ENCODE assay signal across 9 cellular contexts in the genomic region with DNA sequence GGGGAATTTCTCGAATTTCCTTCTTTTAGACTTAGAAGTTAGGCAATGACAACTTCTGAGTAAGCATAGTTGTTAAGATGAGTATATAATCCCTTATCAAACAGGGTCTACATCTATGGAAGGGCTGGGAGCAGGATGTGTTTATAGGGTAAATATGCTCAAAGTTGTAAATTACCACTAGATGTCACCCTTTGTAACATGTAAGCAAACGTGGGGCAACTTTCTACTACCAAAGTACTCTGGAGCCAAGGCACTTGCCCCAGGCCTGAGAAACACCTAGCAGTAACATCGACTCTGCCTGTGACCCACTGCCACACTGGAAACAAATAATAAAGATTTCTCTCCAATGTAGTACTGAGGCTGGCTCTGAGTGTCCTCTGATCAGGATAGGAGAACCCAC.
DNase-seq lines count a peak whose midpoint lies in the region; ATAC-seq, FAIRE-seq and TF ChIP-seq lines count a peak whose summit lies in the region.
"Had no signal": no experiment of that assay in that cellular context is flagged by ENCODE, and none has a peak within 500 bp of the region (broad histone marks: within the 10 kb centered on the region; RNA-seq: fewer than 3 reads in every experiment).

No MANE protein-coding gene starts in this region.

- no peak overlapping the region for H3K9ac ChIP-seq in liver (ENCODE audit: low read depth in 1 of 2, low read length in 2 of 2)

- no peaks in the 10 kb centered on the region for H3K9me3 Mint-ChIP-seq in activated T-helper 1 cell treated with anti-CD3 and anti-CD28 coated beads, Interleukin-12 subunit alpha, Interleukin-12 subunit beta, Interleukin-2, Interleukin-4 antibody, amounts not matched to agents 30 ng/mL and 10 ng/mL and 1 ng/mL, durations not matched to agents 14 hours and 24 hours and 36 hours
- H3K9me3 Mint-ChIP-seq in activated T-helper 2 cell treated with anti-CD3 and anti-CD28 coated beads, Interferon-gamma antibody, Interleukin-2, Interleukin-4, amounts not matched to agents 10 μg/mL and 5 μg/mL and 100 μg/mL, durations not matched to agents 14 hours and 24 hours and 36 hours, result no peaks in the 10 kb centered on the region

- H3K27ac Mint-ChIP-seq in activated T-helper 1 cell treated with anti-CD3 and anti-CD28 coated beads, Interleukin-12 subunit alpha, Interleukin-12 subunit beta, Interleukin-2, Interleukin-4 antibody, amounts not matched to agents 30 ng/mL and 10 ng/mL and 1 ng/mL, durations not matched to agents 14 hours and 24 hours and 36 hours, result no peak overlapping the region
- H3K27ac Mint-ChIP-seq in activated T-helper 2 cell treated with anti-CD3 and anti-CD28 coated beads, Interferon-gamma antibody, Interleukin-2, Interleukin-4, amounts not matched to agents 10 μg/mL and 5 μg/mL and 100 μg/mL, durations not matched to agents 14 hours and 24 hours and 36 hours, result no peak overlapping the region

- ATAC-seq in GM19025 (IDR thresholded peaks at IDR 0.05; ENCODE audit: low read depth, unreplicated experiment), result peak; percentile 56
- ATAC-seq in HG03280 (IDR thresholded peaks at IDR 0.05; ENCODE audit: unreplicated experiment), result peak; percentile 80

- H3K4me1 ChIP-seq in BE2C (no peaks in the 10 kb centered on the region), liver (ENCODE audit: control insufficient read depth in 4 of 4, insufficient read depth in 4 of 4, low read length in 3 of 4) (peaks cover 0 to 6% (median 2%) of the 10 kb centered on the region in 4 donors)

- H3K36me3 Mint-ChIP-seq in activated T-helper 1 cell treated with anti-CD3 and anti-CD28 coated beads, Interleukin-12 subunit alpha, Interleukin-12 subunit beta, Interleukin-2, Interleukin-4 antibody, amounts not matched to agents 30 ng/mL and 10 ng/mL and 1 ng/mL, durations not matched to agents 14 hours and 24 hours and 36 hours (ENCODE audit: low read depth), result no peaks in the 10 kb centered on the region
- no peaks in the 10 kb centered on the region for H3K36me3 Mint-ChIP-seq in activated T-helper 2 cell treated with anti-CD3 and anti-CD28 coated beads, Interferon-gamma antibody, Interleukin-2, Interleukin-4, amounts not matched to agents 10 μg/mL and 5 μg/mL and 100 μg/mL, durations not matched to agents 14 hours and 24 hours and 36 hours (ENCODE audit: low read depth)

- H3K36me3 ChIP-seq in BE2C, result no peaks in the 10 kb centered on the region
- H3K36me3 ChIP-seq in bronchial epithelial cell (ENCODE audit: control insufficient read depth, insufficient read depth, low read length), result no peaks in the 10 kb centered on the region
- no peaks in the 10 kb centered on the region for H3K36me3 ChIP-seq in liver (ENCODE audit: control insufficient read depth in 4 of 4, insufficient read depth in 3 of 4, low read depth in 1 of 4, low read length in 3 of 4)

- H3K27me3 ChIP-seq in BE2C (no peaks in the 10 kb centered on the region), bronchial epithelial cell (ENCODE audit: control insufficient read depth, insufficient read depth, low read length) (no peaks in the 10 kb centered on the region), liver (ENCODE audit: control insufficient read depth in 4 of 4, insufficient read depth in 4 of 4, low read length in 3 of 4) (no peaks in the 10 kb centered on the region)

- TF ChIP-seq RAD21 in liver (IDR thresholded peaks at IDR 0.05), result peak; percentile 91 to 94

- H3K4me3 ChIP-seq in BE2C (ENCODE audit: low read depth, low read length) (no peak overlapping the region), bronchial epithelial cell (ENCODE audit: low read depth, low read length) (no peak overlapping the region), liver (ENCODE audit: low read depth in 1 of 3, low read length in 3 of 3) (no peak overlapping the region)

- no peak overlapping the region for H3K4me3 Mint-ChIP-seq in activated T-helper 1 cell treated with anti-CD3 and anti-CD28 coated beads, Interleukin-12 subunit alpha, Interleukin-12 subunit beta, Interleukin-2, Interleukin-4 antibody, amounts not matched to agents 30 ng/mL and 10 ng/mL and 1 ng/mL, durations not matched to agents 14 hours and 24 hours and 36 hours
- no peak overlapping the region for H3K4me3 Mint-ChIP-seq in activated T-helper 2 cell treated with anti-CD3 and anti-CD28 coated beads, Interferon-gamma antibody, Interleukin-2, Interleukin-4, amounts not matched to agents 10 μg/mL and 5 μg/mL and 100 μg/mL, durations not matched to agents 14 hours and 24 hours and 36 hours (ENCODE audit: low read depth)

- H3K4me1 Mint-ChIP-seq in activated T-helper 1 cell treated with anti-CD3 and anti-CD28 coated beads, Interleukin-12 subunit alpha, Interleukin-12 subunit beta, Interleukin-2, Interleukin-4 antibody, amounts not matched to agents 30 ng/mL and 10 ng/mL and 1 ng/mL, durations not matched to agents 14 hours and 24 hours and 36 hours (ENCODE audit: low read depth), result no peaks in the 10 kb centered on the region
- no peaks in the 10 kb centered on the region for H3K4me1 Mint-ChIP-seq in activated T-helper 2 cell treated with anti-CD3 and anti-CD28 coated beads, Interferon-gamma antibody, Interleukin-2, Interleukin-4, amounts not matched to agents 10 μg/mL and 5 μg/mL and 100 μg/mL, durations not matched to agents 14 hours and 24 hours and 36 hours (ENCODE audit: low read depth)

- DNase-seq in BE2C (peak; percentile 22), NCI-H446 treated with DMSO at 0.1 percent for 48 hours (lab: John Stamatoyannopoulos, UW) (peak; percentile 14), bronchial epithelial cell (ENCODE audit: low read depth) (peak; percentile 72)
- DNase-seq in activated T-helper 1 cell treated with anti-CD3 and anti-CD28 coated beads, Interleukin-12 subunit alpha, Interleukin-12 subunit beta, Interleukin-2, Interleukin-4 antibody, amounts not matched to agents 30 ng/mL and 10 ng/mL and 1 ng/mL, durations not matched to agents 14 hours and 24 hours and 36 hours (ENCODE audit: low spot score), result no peak
- no peak for DNase-seq in activated T-helper 2 cell treated with anti-CD3 and anti-CD28 coated beads, Interferon-gamma antibody, Interleukin-2, Interleukin-4, amounts not matched to agents 10 μg/mL and 5 μg/mL and 100 μg/mL, durations not matched to agents 14 hours and 24 hours and 36 hours (ENCODE audit: low spot score)

- no peaks in the 10 kb centered on the region for H3K9me3 ChIP-seq in BE2C
- H3K9me3 ChIP-seq in liver (ENCODE audit: control insufficient read depth in 4 of 4, low read length in 3 of 4), result no peaks in the 10 kb centered on the region

- H3K27ac ChIP-seq in liver (ENCODE audit: low read depth in 1 of 2, low read length in 2 of 2), result no peak overlapping the region

- no peak for FAIRE-seq in bronchial epithelial cell (lab: Jason Lieb, UNC)
- FAIRE-seq: islet of Langerhans had no signal

- 11% methylated on average over 3 of the region's 3 CpGs for WGBS in liver

- TF ChIP-seq CTCF in BE2C (IDR thresholded peaks at IDR 0.05; ENCODE audit: low read depth, low read length) (peak; percentile 59), bronchial epithelial cell (IDR thresholded peaks at IDR 0.05; ENCODE audit: insufficient read depth, low read length, severe bottlenecking) (peak; percentile 53), liver (IDR thresholded peaks at IDR 0.05; ENCODE audit: low read depth, low read length, missing input control) (peak; percentile 55)

- intact Hi-C loops in activated T-helper 1 cell treated with anti-CD3 and anti-CD28 coated beads, Interleukin-12 subunit alpha, Interleukin-12 subunit beta, Interleukin-2, Interleukin-4 antibody, amounts not matched to agents 30 ng/mL and 10 ng/mL and 1 ng/mL, durations not matched to agents 14 hours and 24 hours and 36 hours (cut with micrococcal nuclease), result loop anchor here (10.0 kb wide), 1 partner anchor 524 kb away; no protein-coding TSS in a partner anchor
- intact Hi-C loops in activated T-helper 2 cell treated with anti-CD3 and anti-CD28 coated beads, Interferon-gamma antibody, Interleukin-2, Interleukin-4, amounts not matched to agents 10 μg/mL and 5 μg/mL and 100 μg/mL, durations not matched to agents 14 hours and 24 hours and 36 hours (cut with micrococcal nuclease), result no loop called here

- no peaks in the 10 kb centered on the region for H3K27me3 Mint-ChIP-seq in activated T-helper 1 cell treated with anti-CD3 and anti-CD28 coated beads, Interleukin-12 subunit alpha, Interleukin-12 subunit beta, Interleukin-2, Interleukin-4 antibody, amounts not matched to agents 30 ng/mL and 10 ng/mL and 1 ng/mL, durations not matched to agents 14 hours and 24 hours and 36 hours (ENCODE audit: insufficient read depth)
- H3K27me3 Mint-ChIP-seq in activated T-helper 2 cell treated with anti-CD3 and anti-CD28 coated beads, Interferon-gamma antibody, Interleukin-2, Interleukin-4, amounts not matched to agents 10 μg/mL and 5 μg/mL and 100 μg/mL, durations not matched to agents 14 hours and 24 hours and 36 hours (ENCODE audit: low read depth), result no peaks in the 10 kb centered on the region

TF ChIP-seq in liver, 16 proteins besides CTCF, POLR2A, EP300 and RAD21:
- peak; percentile 13 to 30 for TF ChIP-seq HNF4A (conservative IDR thresholded peaks at IDR 0.05)
- TF ChIP-seq SP1 (IDR thresholded peaks at IDR 0.05), result no peak

Comparison
In these comparisons a context has a peak if more than half of its experiments do, and no peak if none do; other contexts are left out.
1. DNase-seq: peak in BE2C (single experiment), NCI-H446 treated with DMSO at 0.1 percent for 48 hours (single experiment) and bronchial epithelial cell (single experiment); none in activated T-helper 1 cell treated with anti-CD3 and anti-CD28 coated beads, Interleukin-12 subunit alpha, Interleukin-12 subunit beta, Interleukin-2, Interleukin-4 antibody, amounts not matched to agents 30 ng/mL and 10 ng/mL and 1 ng/mL, durations not matched to agents 14 hours and 24 hours and 36 hours (single experiment) and activated T-helper 2 cell treated with anti-CD3 and anti-CD28 coated beads, Interferon-gamma antibody, Interleukin-2, Interleukin-4, amounts not matched to agents 10 μg/mL and 5 μg/mL and 100 μg/mL, durations not matched to agents 14 hours and 24 hours and 36 hours (single experiment).
2. Peak in every context shown above with its lines, with median percentiles within 50 percentile points of each other: CTCF ChIP-seq.